Comparison of ENCODE assay signal across 9 cellular contexts in genomic region chr6:46704562-46704961, GRCh38. TPM values are rescaled to one million over a fixed set of nuclear protein-coding genes. Genes with fewer than 3 reads are reported as not detected.
A peak's percentile ranks its signal among the peaks of the same experiment; 100 is the strongest.
DNase-seq lines count a peak whose midpoint lies in the region; ATAC-seq, FAIRE-seq and TF ChIP-seq lines count a peak whose summit lies in the region.
"Had no signal": no experiment of that assay in that cellular context is flagged by ENCODE, and none has a peak within 500 bp of the region (broad histone marks: within the 10 kb centered on the region; RNA-seq: fewer than 3 reads in every experiment).

No MANE protein-coding gene starts in this region.

- in situ Hi-C loops in GM13977 (cut with MboI; ENCODE audit: low pct_unique_long_range_greater_than_20kb, low sequenced_read_pairs, unreplicated experiment) = no loop called here

- no peak for FAIRE-seq in GM19239 (lab: Jason Lieb, UNC)

- H4K20me1 ChIP-seq in Karpas-422 (ENCODE audit: insufficient read depth, low read depth, low read length) = no peaks in the 10 kb centered on the region

- H3K9me3 Mint-ChIP-seq in Calu3 (ENCODE audit: low read depth, unreplicated experiment) = no peaks in the 10 kb centered on the region
- H3K9me3 Mint-ChIP-seq in activated T-helper 17 cell treated with anti-CD3 and anti-CD28 coated beads, Interleukin-2, amount 50 U/mL, for 72 hours = no peaks in the 10 kb centered on the region
- H3K9me3 Mint-ChIP-seq in activated T-cell treated with anti-CD3 and anti-CD28 coated beads, Interleukin-2, amount 50 U/mL, for 4 hours = no peaks in the 10 kb centered on the region

- H3K27ac ChIP-seq in Karpas-422 (ENCODE audit: low read length) = no peak overlapping the region
- no peak overlapping the region for H3K27ac ChIP-seq in left lung

- H3K36me3 Mint-ChIP-seq in Calu3 (ENCODE audit: insufficient read depth, unreplicated experiment) = no peaks in the 10 kb centered on the region
- no peaks in the 10 kb centered on the region for H3K36me3 Mint-ChIP-seq in activated T-helper 17 cell treated with anti-CD3 and anti-CD28 coated beads, Interleukin-2, amount 50 U/mL, for 72 hours (ENCODE audit: low read depth)
- no peaks in the 10 kb centered on the region for H3K36me3 Mint-ChIP-seq in activated T-cell treated with anti-CD3 and anti-CD28 coated beads, Interleukin-2, amount 50 U/mL, for 4 hours (ENCODE audit: insufficient read depth)

- ATAC-seq in activated T-helper 17 cell treated with anti-CD3 and anti-CD28 coated beads, Interleukin-2, amount 50 U/mL, for 72 hours (replicated peaks) = peak; percentile 35
- ATAC-seq in left lung = peak; percentile 71
- no peak for ATAC-seq in activated T-cell treated with anti-CD3 and anti-CD28 coated beads, Interleukin-2, amount 50 U/mL, for 4 hours

- TF ChIP-seq CTCF in Calu3 (IDR thresholded peaks at IDR 0.05; ENCODE audit: unreplicated experiment) (peak; percentile 34), left lung (IDR thresholded peaks at IDR 0.05) (no peak), GM13977 (IDR thresholded peaks at IDR 0.05; ENCODE audit: extremely low read depth, insufficient read depth, missing control alignments) (no peak)

- no peak overlapping the region for H3K27ac Mint-ChIP-seq in Calu3 (ENCODE audit: unreplicated experiment)
- no peak overlapping the region for H3K27ac Mint-ChIP-seq in activated T-helper 17 cell treated with anti-CD3 and anti-CD28 coated beads, Interleukin-2, amount 50 U/mL, for 72 hours

- H3K4me1 ChIP-seq in Karpas-422 (ENCODE audit: low read length) (no peaks in the 10 kb centered on the region; the same call in 1 of the 2 replicates), left lung (no peaks in the 10 kb centered on the region)

- no peaks in the 10 kb centered on the region for H3K79me2 ChIP-seq in Karpas-422 (ENCODE audit: low read length)

- BruUV-seq in Calu3 (replicated peaks; lab: Mats Ljungman, UMichigan) = no TSS peak

- CTCF ChIA-PET in Calu3 (lab: Charles Lee) = interaction anchor here (0.7 to 1.3 kb wide), 2 partner anchors 14 to 343 kb away, joined by 3 to 4 read pairs; no protein-coding TSS in a partner anchor

- H3K27me3 ChIP-seq in Karpas-422 (ENCODE audit: low read length) (no peaks in the 10 kb centered on the region), left lung (no peaks in the 10 kb centered on the region)

- no peaks in the 10 kb centered on the region for H3K4me1 Mint-ChIP-seq in Calu3 (ENCODE audit: low read depth, unreplicated experiment)
- H3K4me1 Mint-ChIP-seq in activated T-helper 17 cell treated with anti-CD3 and anti-CD28 coated beads, Interleukin-2, amount 50 U/mL, for 72 hours = no peaks in the 10 kb centered on the region
- H3K4me1 Mint-ChIP-seq in activated T-cell treated with anti-CD3 and anti-CD28 coated beads, Interleukin-2, amount 50 U/mL, for 4 hours (ENCODE audit: low read depth) = no peaks in the 10 kb centered on the region

- H3K27me3 Mint-ChIP-seq in Calu3 (ENCODE audit: unreplicated experiment) = no peaks in the 10 kb centered on the region
- H3K27me3 Mint-ChIP-seq in activated T-helper 17 cell treated with anti-CD3 and anti-CD28 coated beads, Interleukin-2, amount 50 U/mL, for 72 hours = peaks cover 29% of the 10 kb centered on the region
- peaks cover 25% of the 10 kb centered on the region for H3K27me3 Mint-ChIP-seq in activated T-cell treated with anti-CD3 and anti-CD28 coated beads, Interleukin-2, amount 50 U/mL, for 4 hours (ENCODE audit: low read depth)

- H3K4me3 ChIP-seq in Karpas-422 (ENCODE audit: low read length) (no peak overlapping the region), left lung (no peak overlapping the region)

- DNase-seq in Calu3 = peak; percentile 19
- DNase-seq in Karpas-422 = peak; percentile 70
- DNase-seq in left lung = no peak
- DNase-seq in GM19239 (ENCODE audit: insufficient read length, low spot score) = no peak
- DNase-seq in GM13977 (ENCODE audit: low spot score) = no peak
- DNase-seq in activated T-cell treated with anti-CD3 and anti-CD28 coated beads, Interleukin-2, amount 50 U/mL, for 4 hours = no peak
- DNase-seq in activated naive CD4-positive, alpha-beta T cell treated with anti-CD3 and anti-CD28 coated beads, Interleukin-2, amount 50 U/mL, for 16 hours = no peak

- no peaks in the 10 kb centered on the region for H3K9me3 ChIP-seq in Karpas-422 (ENCODE audit: low read length)
- no peaks in the 10 kb centered on the region for H3K9me3 ChIP-seq in left lung

- no peak overlapping the region for H3K4me3 Mint-ChIP-seq in Calu3 (ENCODE audit: low read depth, unreplicated experiment)
- no peak overlapping the region for H3K4me3 Mint-ChIP-seq in activated T-helper 17 cell treated with anti-CD3 and anti-CD28 coated beads, Interleukin-2, amount 50 U/mL, for 72 hours
- H3K4me3 Mint-ChIP-seq in activated T-cell treated with anti-CD3 and anti-CD28 coated beads, Interleukin-2, amount 50 U/mL, for 4 hours = no peak overlapping the region

- H3K36me3 ChIP-seq in Karpas-422 (ENCODE audit: insufficient read depth, low read length) (peaks cover 12% of the 10 kb centered on the region; the same call in 1 of the 2 replicates), left lung (no peaks in the 10 kb centered on the region)

- intact Hi-C loops in Calu3 (cut with micrococcal nuclease; ENCODE audit: unreplicated experiment) = loop anchor here (1.0 to 2.0 kb wide), 4 partner anchors 77 to 342 kb away; no protein-coding TSS in a partner anchor
- intact Hi-C loops in left lung (cut with DNase I) = no loop called here

- H2AFZ ChIP-seq in Karpas-422 (ENCODE audit: low read length) = no peak overlapping the region

- H3K9me2 ChIP-seq in Karpas-422 (replicated peaks; ENCODE audit: insufficient read depth, low read length) = no peaks in the 10 kb centered on the region

- no peak overlapping the region for H3K9ac ChIP-seq in Karpas-422 (ENCODE audit: low read length)

- no peak overlapping the region for H3K4me2 ChIP-seq in Karpas-422 (ENCODE audit: low read depth, low read length, poor library complexity, severe bottlenecking)

RNA-seq across cellular contexts. Expression of gene TDRD6, which starts 16.9 kb away (rescaled TPM):
- total RNA-seq in Calu3 (2022) (0.07 and 0.10 TPM in 2 replicates), left lung (under 1 TPM; 0.34 to 0.38 TPM)
- 3.5 and 5.4 TPM in 2 replicates for total RNA-seq in Karpas-422 (2014; rRNA removed; shearing (Covaris generic); ENCODE audit: low replicate concordance)
- not detected for total RNA-seq in activated T-helper 17 cell treated with anti-CD3 and anti-CD28 coated beads, Interleukin-2, amount 50 U/mL, for 72 hours
- not detected for total RNA-seq in activated T-cell treated with anti-CD3 and anti-CD28 coated beads, Interleukin-2, amount 50 U/mL, for 4 hours

RNA-seq across cellular contexts. Expression of gene PLA2G7, which starts 30.6 kb away (rescaled TPM):
- total RNA-seq in Calu3 (2022) (1.9 and 2.1 TPM in 2 replicates), left lung (10 to 100 TPM; 19.6 to 32.1 TPM)
- total RNA-seq in Karpas-422 (2014; rRNA removed; shearing (Covaris generic); ENCODE audit: low replicate concordance) = not detected in 2 replicates
- not detected for total RNA-seq in activated T-helper 17 cell treated with anti-CD3 and anti-CD28 coated beads, Interleukin-2, amount 50 U/mL, for 72 hours
- not detected for total RNA-seq in activated T-cell treated with anti-CD3 and anti-CD28 coated beads, Interleukin-2, amount 50 U/mL, for 4 hours

RNA-seq across cellular contexts. Expression of gene ANKRD66, which starts 42.2 kb away (rescaled TPM):
- total RNA-seq in Calu3 (2022) (not detected in 2 replicates), left lung (1 to 10 TPM in 1 of 2 donors, not detected in 1; 2.4 TPM)
- not detected in 2 replicates for total RNA-seq in Karpas-422 (2014; rRNA removed; shearing (Covaris generic); ENCODE audit: low replicate concordance)
- total RNA-seq in activated T-helper 17 cell treated with anti-CD3 and anti-CD28 coated beads, Interleukin-2, amount 50 U/mL, for 72 hours = not detected
- not detected for total RNA-seq in activated T-cell treated with anti-CD3 and anti-CD28 coated beads, Interleukin-2, amount 50 U/mL, for 4 hours
- total RNA-seq: dermis microvascular lymphatic vessel endothelial cell had no signal

RNA-seq across cellular contexts. Expression of gene SLC25A27, which starts 51.8 kb away (rescaled TPM):
- total RNA-seq in Calu3 (2022) (5.4 and 8.8 TPM in 2 replicates), left lung (10 to 100 TPM in 1 of 2 donors, 1 to 10 TPM in 1; 8.1 to 12.4 TPM)
- total RNA-seq in Karpas-422 (2014; rRNA removed; shearing (Covaris generic); ENCODE audit: low replicate concordance) = 167 and 178 TPM in 2 replicates
- total RNA-seq in activated T-helper 17 cell treated with anti-CD3 and anti-CD28 coated beads, Interleukin-2, amount 50 U/mL, for 72 hours = under 1 TPM in 1 of 2 donors, not detected in 1; 0.13 TPM
- under 1 TPM in 2 of 3 donors, not detected in 1; 0.30 to 0.35 TPM for total RNA-seq in activated T-cell treated with anti-CD3 and anti-CD28 coated beads, Interleukin-2, amount 50 U/mL, for 4 hours

RNA-seq across cellular contexts. Expression of gene CYP39A1, which starts 51.9 kb away (rescaled TPM):
- total RNA-seq in Calu3 (2022) = 0.88 and 1.7 TPM in 2 replicates
- total RNA-seq in Karpas-422 (2014; rRNA removed; shearing (Covaris generic); ENCODE audit: low replicate concordance) = 8.2 and 15.4 TPM in 2 replicates
- total RNA-seq in activated T-helper 17 cell treated with anti-CD3 and anti-CD28 coated beads, Interleukin-2, amount 50 U/mL, for 72 hours = not detected
- total RNA-seq in left lung = 10 to 100 TPM in 1 of 2 donors, 1 to 10 TPM in 1; 4.5 to 11.8 TPM
- not detected for total RNA-seq in activated T-cell treated with anti-CD3 and anti-CD28 coated beads, Interleukin-2, amount 50 U/mL, for 4 hours

Comparison
In these comparisons a context has a peak if more than half of its experiments do, and no peak if none do; other contexts are left out.
1. DNase-seq: peak in Calu3 (single experiment) and Karpas-422 (single experiment); none in left lung (0 of 2), GM19239 (single experiment), GM13977 (single experiment), activated T-cell treated with anti-CD3 and anti-CD28 coated beads, Interleukin-2, amount 50 U/mL, for 4 hours (single experiment) and activated naive CD4-positive, alpha-beta T cell treated with anti-CD3 and anti-CD28 coated beads, Interleukin-2, amount 50 U/mL, for 16 hours (single experiment).
2. ATAC-seq: peak in activated T-helper 17 cell treated with anti-CD3 and anti-CD28 coated beads, Interleukin-2, amount 50 U/mL, for 72 hours (single experiment) and left lung (single experiment); none in activated T-cell treated with anti-CD3 and anti-CD28 coated beads, Interleukin-2, amount 50 U/mL, for 4 hours (0 of 2).